Comparison of ENCODE assay signal across 8 cellular contexts in the genomic region with DNA sequence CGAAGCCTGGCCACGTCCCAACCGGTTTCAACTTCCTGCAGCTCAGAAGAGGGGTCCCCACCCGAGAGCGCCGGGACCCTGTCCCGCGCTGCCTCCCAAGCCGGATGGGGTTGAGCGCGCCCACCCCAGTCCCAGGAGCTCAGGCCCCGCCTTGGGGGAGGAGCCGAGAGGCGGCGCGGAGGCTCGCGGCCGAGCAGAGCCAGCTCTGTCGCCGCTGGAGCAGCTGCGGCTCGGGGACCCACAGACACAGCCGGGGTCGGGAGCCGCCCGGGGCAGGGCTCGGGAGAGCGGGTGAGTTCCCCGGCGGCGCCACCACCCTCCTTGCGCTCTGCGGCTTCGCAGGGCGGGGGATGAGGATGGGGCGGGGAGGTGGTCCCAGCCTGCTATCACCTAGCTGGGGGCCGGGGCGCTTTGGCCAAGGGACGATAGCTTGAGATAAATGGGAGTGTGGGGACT. TPM values are rescaled to one million over a fixed set of nuclear protein-coding genes. Genes with fewer than 3 reads are reported as not detected.
DNase-seq lines count a peak whose midpoint lies in the region; ATAC-seq, FAIRE-seq and TF ChIP-seq lines count a peak whose summit lies in the region.

A gene (plus strand): TSS at position 196 of the 456 bp plus-strand sequence. CDS start 30,229 bp downstream, outside the sequence.

- peak in 1 of 2 donors; percentile 42 for TF ChIP-seq POLR2A in suprapubic skin (IDR thresholded peaks at IDR 0.05)

- H3K4me2 ChIP-seq in OCI-LY3 (ENCODE audit: low read length), result peak within 1 kb of the TSS; percentile 92
- H3K4me2 ChIP-seq in osteoblast (ENCODE audit: insufficient read depth, low read length), result peak within 1 kb of the TSS; percentile 53

- no peak for FAIRE-seq in GM18507 (lab: Jason Lieb, UNC)

- H3K4me1 ChIP-seq in OCI-LY3 (ENCODE audit: low read length), result peaks cover 45% of the 10 kb centered on the region
- no peaks in the 10 kb centered on the region for H3K4me1 ChIP-seq in osteoblast (ENCODE audit: insufficient read depth, low read length)
- peaks cover 18% of the 10 kb centered on the region for H3K4me1 ChIP-seq in suprapubic skin

- H3K36me3 ChIP-seq in OCI-LY3 (replicated peaks; ENCODE audit: low read depth, low read length) (peaks cover 38% of the 10 kb centered on the region), osteoblast (ENCODE audit: insufficient read depth, low read length) (no peaks in the 10 kb centered on the region), suprapubic skin (no peaks in the 10 kb centered on the region)

- H4K20me1 ChIP-seq in OCI-LY3 (ENCODE audit: insufficient read depth, low read length) (peaks cover 40% of the 10 kb centered on the region), osteoblast (ENCODE audit: insufficient read depth, low read length) (no peaks in the 10 kb centered on the region)

- ATAC-seq in HG02884 (IDR thresholded peaks at IDR 0.05; ENCODE audit: unreplicated experiment), result peak; percentile 39

- DNase-seq in GM18507 (ENCODE audit: extremely low spot score, insufficient read length, low read depth) (peak; percentile 58), germinal center (ENCODE audit: low spot score) (peak; percentile 82), osteoblast (ENCODE audit: insufficient read length, low spot score, missing footprints) (no peak), suprapubic skin (ENCODE audit: low spot score in 2 of 2) (no peak), SHP77 (lab: John Stamatoyannopoulos, UW) (no peak)
- DNase-seq in activated T-helper 1 cell treated with anti-CD3 and anti-CD28 coated beads, Interleukin-2, amount 50 U/mL, for 16 hours (ENCODE audit: low read depth in 1 of 2, low spot score in 1 of 2), result peak; percentile 42 to 59

- no peak for TF ChIP-seq EP300 in suprapubic skin (IDR thresholded peaks at IDR 0.05)

- H3K79me2 ChIP-seq in OCI-LY3 (ENCODE audit: low read length) (peaks cover 60% of the 10 kb centered on the region), osteoblast (ENCODE audit: insufficient read depth, low read length) (no peaks in the 10 kb centered on the region)

- peak within 1 kb of the TSS; percentile 85 for H3K4me3 ChIP-seq in OCI-LY3 (ENCODE audit: low read length)
- H3K4me3 ChIP-seq in osteoblast (ENCODE audit: insufficient read depth, low read length), result peak within 1 kb of the TSS; percentile 54
- peak within 1 kb of the TSS; percentile 51 for H3K4me3 ChIP-seq in suprapubic skin

- H3K27me3 ChIP-seq in OCI-LY3 (ENCODE audit: low read depth, low read length) (no peaks in the 10 kb centered on the region), osteoblast (ENCODE audit: insufficient read depth, low read length) (peaks cover 43% of the 10 kb centered on the region), suprapubic skin (peaks cover 57% of the 10 kb centered on the region)

- 0% methylated on average over 31 of the region's 40 CpGs for WGBS in suprapubic skin

- TF ChIP-seq CTCF in OCI-LY3 (IDR thresholded peaks at IDR 0.05; ENCODE audit: low read depth, low read length), result no peak
- no peak for TF ChIP-seq CTCF in osteoblast (IDR thresholded peaks at IDR 0.05; ENCODE audit: extremely low read depth, low read depth, low read length)
- no peak for TF ChIP-seq CTCF in suprapubic skin (IDR thresholded peaks at IDR 0.05)

- H2AFZ ChIP-seq in OCI-LY3 (ENCODE audit: low read depth, low read length), result peak within 1 kb of the TSS; percentile 8; the same call in 1 of the 2 replicates
- no peak within 1 kb of the TSS for H2AFZ ChIP-seq in osteoblast (ENCODE audit: low read length)

- H3K9me3 ChIP-seq in OCI-LY3 (ENCODE audit: insufficient read depth, low read length), result no peaks in the 10 kb centered on the region
- H3K9me3 ChIP-seq in osteoblast (ENCODE audit: low read depth, low read length), result no peaks in the 10 kb centered on the region
- no peaks in the 10 kb centered on the region for H3K9me3 ChIP-seq in suprapubic skin

- peak within 1 kb of the TSS; percentile 98 for H3K9ac ChIP-seq in OCI-LY3 (ENCODE audit: low read length)

- H3K27ac ChIP-seq in OCI-LY3 (ENCODE audit: low read length) (peak within 1 kb of the TSS; percentile 82), osteoblast (ENCODE audit: low read depth, low read length) (no peak within 1 kb of the TSS), suprapubic skin (peak within 1 kb of the TSS; percentile 47)

RNA-seq across cellular contexts. Expression of the gene that starts here (rescaled TPM):
- total RNA-seq in osteoblast (not detected in 2 replicates), suprapubic skin (1 to 10 TPM in 3 of 4 donors, under 1 TPM in 1; 0.87 to 5.6 (median 3.6) TPM)

Comparison
In these comparisons a context has a peak if more than half of its experiments do, and no peak if none do; other contexts are left out.
1. DNase-seq: peak in GM18507 (single experiment), activated T-helper 1 cell treated with anti-CD3 and anti-CD28 coated beads, Interleukin-2, amount 50 U/mL, for 16 hours (2 of 2) and germinal center (single experiment); none in osteoblast (single experiment), suprapubic skin (0 of 2) and SHP77 (0 of 2).
2. Peak in every context shown above with its lines, with median percentiles within 50 percentile points of each other: H3K4me3 ChIP-seq.